ENCODE assay signal across 13 cellular contexts in genomic region chr15:69610858-69611257, GRCh38.
DNase-seq lines count a peak whose midpoint lies in the region; TF ChIP-seq lines count a peak whose summit lies in the region.
"Had no signal": no experiment of that assay in that cellular context is flagged by ENCODE, and none has a peak within 500 bp of the region (broad histone marks: within the 10 kb centered on the region; RNA-seq: fewer than 3 reads in every experiment).

No MANE protein-coding gene starts in this region.

- H3K27me3 Mint-ChIP-seq in neural progenitor cell (ENCODE audit: insufficient read depth, low read depth), result peaks cover 18% of the 10 kb centered on the region
- H3K27me3 Mint-ChIP-seq: CD4-positive, alpha-beta T cell had no signal

- no peaks in the 10 kb centered on the region for H3K36me3 Mint-ChIP-seq in neural progenitor cell

- no peak overlapping the region for H2AFZ ChIP-seq in neural progenitor cell (replicated peaks)
- H2AFZ ChIP-seq: GM23338 had no signal

- no peaks in the 10 kb centered on the region for H3K79me2 ChIP-seq in neural progenitor cell (ENCODE audit: low read depth)

- no peaks in the 10 kb centered on the region for H3K9me3 ChIP-seq in right atrium auricular region
- H3K9me3 ChIP-seq in left ventricle myocardium inferior (replicated peaks), result no peaks in the 10 kb centered on the region
- H3K9me3 ChIP-seq in colonic mucosa, result no peaks in the 10 kb centered on the region
- H3K9me3 ChIP-seq in neural progenitor cell (ENCODE audit: low read depth), result no peaks in the 10 kb centered on the region
- H3K9me3 ChIP-seq in BE2C, result no peaks in the 10 kb centered on the region
- H3K9me3 ChIP-seq: Caco-2 had no signal

- no peaks in the 10 kb centered on the region for H3K9me3 Mint-ChIP-seq in neural progenitor cell
- H3K9me3 Mint-ChIP-seq: CD4-positive, alpha-beta T cell; GM23338; HFFc6 had no signal

- DNase-seq in right atrium auricular region (ENCODE audit: low spot score) (peak; percentile 49), left ventricle myocardium inferior (no peak), colonic mucosa (peak; percentile 6), neural progenitor cell (ENCODE audit: low spot score) (no peak), BE2C (no peak)
- DNase-seq in stimulated activated naive CD4-positive, alpha-beta T cell treated with Interleukin-2 at 50 U/mL for 16 hours (lab: John Stamatoyannopoulos, UW), result no peak
- no peak for DNase-seq in NK-92 treated with Interleukin-12 subunit alpha and Interleukin-12 subunit beta, amount 100 ng/mL, for 24 hours (lab: John Stamatoyannopoulos, UW)
- DNase-seq: C1 segment of cervical spinal cord; CD4-positive, alpha-beta T cell; HFFc6 had no signal

- H3K36me3 ChIP-seq in right atrium auricular region (no peaks in the 10 kb centered on the region), left ventricle myocardium inferior (no peaks in the 10 kb centered on the region), colonic mucosa (no peaks in the 10 kb centered on the region), neural progenitor cell (no peaks in the 10 kb centered on the region), BE2C (no peaks in the 10 kb centered on the region)

- H3K27ac Mint-ChIP-seq in neural progenitor cell, result peak overlapping the region; percentile 42
- H3K27ac Mint-ChIP-seq: B cell; CD4-positive, alpha-beta T cell; GM23338; HFFc6 had no signal

- H3K4me3 ChIP-seq in right atrium auricular region (no peak overlapping the region), left ventricle myocardium inferior (no peak overlapping the region), colonic mucosa (no peak overlapping the region), neural progenitor cell (no peak overlapping the region), BE2C (ENCODE audit: low read depth, low read length) (no peak overlapping the region)
- H3K4me3 ChIP-seq: GM23338 had no signal

- H3F3A ChIP-seq in neural progenitor cell (ENCODE audit: low read depth), result no peaks in the 10 kb centered on the region

- no peak overlapping the region for H3K27ac ChIP-seq in right atrium auricular region
- H3K27ac ChIP-seq in left ventricle myocardium inferior (replicated peaks), result no peak overlapping the region
- H3K27ac ChIP-seq in colonic mucosa, result no peak overlapping the region
- H3K27ac ChIP-seq in neural progenitor cell, result no peak overlapping the region

- intact Hi-C loops in left ventricle myocardium inferior (cut with micrococcal nuclease) (no loop called here), colonic mucosa (cut with DNase I) (no loop called here)

- no peaks in the 10 kb centered on the region for H3K27me3 ChIP-seq in right atrium auricular region
- H3K27me3 ChIP-seq in left ventricle myocardium inferior (ENCODE audit: low read depth), result no peaks in the 10 kb centered on the region
- H3K27me3 ChIP-seq in colonic mucosa, result no peaks in the 10 kb centered on the region
- H3K27me3 ChIP-seq in neural progenitor cell, result no peaks in the 10 kb centered on the region
- no peaks in the 10 kb centered on the region for H3K27me3 ChIP-seq in BE2C

- no peak overlapping the region for H3K4me3 Mint-ChIP-seq in neural progenitor cell
- H3K4me3 Mint-ChIP-seq: B cell; CD4-positive, alpha-beta T cell; GM23338; HFFc6 had no signal

- H4K20me1 ChIP-seq in neural progenitor cell (ENCODE audit: low read depth), result no peaks in the 10 kb centered on the region

- H3K4me1 ChIP-seq in right atrium auricular region (no peaks in the 10 kb centered on the region), left ventricle myocardium inferior (peaks cover 11% of the 10 kb centered on the region), colonic mucosa (no peaks in the 10 kb centered on the region), neural progenitor cell (peaks cover 4% of the 10 kb centered on the region), BE2C (no peaks in the 10 kb centered on the region)
- H3K4me1 ChIP-seq: Caco-2 had no signal

- H3K9ac ChIP-seq in colonic mucosa (ENCODE audit: low read depth in 2 of 2, low read length in 2 of 2) (no peak overlapping the region), neural progenitor cell (no peak overlapping the region)

- H3K4me1 Mint-ChIP-seq in neural progenitor cell, result peaks cover 29% of the 10 kb centered on the region
- H3K4me1 Mint-ChIP-seq: GM23338 had no signal

- H3K4me2 ChIP-seq in neural progenitor cell, result no peak overlapping the region
- H3K4me2 ChIP-seq: GM23338 had no signal

- TF ChIP-seq CTCF in right atrium auricular region (IDR thresholded peaks at IDR 0.05) (no peak), left ventricle myocardium inferior (IDR thresholded peaks at IDR 0.05; ENCODE audit: borderline replicate concordance) (no peak), colonic mucosa (IDR thresholded peaks at IDR 0.05) (no peak), neural progenitor cell (IDR thresholded peaks at IDR 0.05) (no peak), BE2C (IDR thresholded peaks at IDR 0.05; ENCODE audit: low read depth, low read length) (no peak)

Comparison
In these comparisons a context has a peak if more than half of its experiments do, and no peak if none do; other contexts are left out.
1. DNase-seq: peak in right atrium auricular region (single experiment) and colonic mucosa (single experiment); none in left ventricle myocardium inferior (single experiment), neural progenitor cell (single experiment), BE2C (single experiment), stimulated activated naive CD4-positive, alpha-beta T cell treated with Interleukin-2 at 50 U/mL for 16 hours (single experiment) and NK-92 treated with Interleukin-12 subunit alpha and Interleukin-12 subunit beta, amount 100 ng/mL, for 24 hours (single experiment).